ENCODE assay signal across 9 cellular contexts in genomic region chr5:151063590-151063989, GRCh38. TPM values are rescaled to one million over a fixed set of nuclear protein-coding genes. Genes with fewer than 3 reads are reported as not detected.
A peak's percentile ranks its signal among the peaks of the same experiment; 100 is the strongest.
DNase-seq lines count a peak whose midpoint lies in the region; ATAC-seq, FAIRE-seq and TF ChIP-seq lines count a peak whose summit lies in the region.
"Had no signal": no experiment of that assay in that cellular context is flagged by ENCODE, and none has a peak within 500 bp of the region (broad histone marks: within the 10 kb centered on the region; RNA-seq: fewer than 3 reads in every experiment).

No MANE protein-coding gene starts in this region.

- H3K4me3 Mint-ChIP-seq in activated T-helper 17 cell treated with anti-CD3 and anti-CD28 coated beads, Interleukin-2, amount 50 U/mL, for 72 hours, result peak overlapping the region; percentile 88
- peak overlapping the region; percentile 16 for H3K4me3 Mint-ChIP-seq in stimulated activated effector memory CD8-positive, alpha-beta T cell treated with anti-CD3 and anti-CD28 coated beads, Interleukin-12 subunit alpha, Interleukin-12 subunit beta, amount 100 ng/mL, for 72 hours

- peaks cover 52% of the 10 kb centered on the region for H3K9me1 ChIP-seq in IMR-90 (ENCODE audit: insufficient read depth, low read length)

- CTCF ChIA-PET in IMR-90 (lab: Yijun Ruan, JAX), result no interaction called here

- BruUV-seq in IMR-90 (replicated peaks; lab: Mats Ljungman, UMichigan), result no TSS peak

- H3K56ac ChIP-seq in IMR-90 (ENCODE audit: extremely low read depth, insufficient read depth, low read length), result no peak overlapping the region

- no peak overlapping the region for H3K9ac ChIP-seq in IMR-90 (ENCODE audit: low read depth, low read length)

- H4K20me1 ChIP-seq in IMR-90 (ENCODE audit: insufficient read depth, low read length), result peaks cover 41% of the 10 kb centered on the region

- H2BK20ac ChIP-seq in IMR-90 (ENCODE audit: low read depth, low read length), result peak overlapping the region; percentile 86

- no peak for TF ChIP-seq RAD21 in IMR-90 (IDR thresholded peaks at IDR 0.05; ENCODE audit: low read length)

- dilution Hi-C loops in IMR-90 (cut with HindIII; ENCODE audit: low sequenced_read_pairs, unreplicated experiment), result no loop called here

- peak overlapping the region; percentile 16 for H4K5ac ChIP-seq in IMR-90 (ENCODE audit: low read depth, low read length)

- H4K8ac ChIP-seq in IMR-90 (ENCODE audit: low read depth in 2 of 2, low read length in 2 of 2), result peak overlapping the region in 1 of 2 experiments; percentile 82; a peak in 1 of 4 replicates

- 85% methylated on average over 3 of the region's 12 CpGs; no CpG with 5 or more reads in 1 of the 2 experiments for WGBS in IMR-90 (ENCODE audit: extremely low coverage in 2 of 2, insufficient read length in 1 of 2), 2 experiments
- WGBS in right cardiac atrium, result 38% methylated on average over 12 of the region's 12 CpGs

- peak overlapping the region; percentile 64 for H3K4me2 ChIP-seq in IMR-90 (ENCODE audit: low read depth, low read length)

- DNase-seq in IMR-90 (no peak), right cardiac atrium (no peak), HTR-8/SVneo (ENCODE audit: insufficient read length, low spot score) (no peak), nucleus accumbens (lab: John Stamatoyannopoulos, UW) (no peak), superior temporal gyrus (ENCODE audit: extremely low spot score) (no peak), glomerular visceral epithelial cell (ENCODE audit: extremely low spot score) (no peak)
- DNase-seq in stimulated activated effector memory CD8-positive, alpha-beta T cell treated with anti-CD3 and anti-CD28 coated beads, Interleukin-12 subunit alpha, Interleukin-12 subunit beta, amount 100 ng/mL, for 72 hours (ENCODE audit: low spot score in 2 of 2), result no peak
- DNase-seq: NCI-H2227 treated with DMSO at 0.1 percent for 48 hours had no signal

- peaks cover 74% of the 10 kb centered on the region for H3K4me1 Mint-ChIP-seq in activated T-helper 17 cell treated with anti-CD3 and anti-CD28 coated beads, Interleukin-2, amount 50 U/mL, for 72 hours
- peaks cover 89% of the 10 kb centered on the region for H3K4me1 Mint-ChIP-seq in stimulated activated effector memory CD8-positive, alpha-beta T cell treated with anti-CD3 and anti-CD28 coated beads, Interleukin-12 subunit alpha, Interleukin-12 subunit beta, amount 100 ng/mL, for 72 hours

- H3K18ac ChIP-seq in IMR-90 (ENCODE audit: low read depth, low read length), result peak overlapping the region; percentile 65

- no peak for TF ChIP-seq CTCF in IMR-90 (conservative IDR thresholded peaks at IDR 0.05; ENCODE audit: low read depth, low read length)

- peak overlapping the region; percentile 92 for H3K4ac ChIP-seq in IMR-90 (ENCODE audit: low read depth, low read length)

- H3K9me3 ChIP-seq in IMR-90 (ENCODE audit: control insufficient read depth, insufficient read depth, low read length) (no peaks in the 10 kb centered on the region), right cardiac atrium (ENCODE audit: control insufficient read depth, low read length) (no peaks in the 10 kb centered on the region)

- no peak for TF ChIP-seq POLR2A in IMR-90 (IDR thresholded peaks at IDR 0.05; ENCODE audit: low read depth, low read length)

- no peaks in the 10 kb centered on the region for H3K27me3 ChIP-seq in IMR-90 (ENCODE audit: control insufficient read depth, insufficient read depth, low read length)
- no peaks in the 10 kb centered on the region for H3K27me3 ChIP-seq in right cardiac atrium (ENCODE audit: control insufficient read depth, insufficient read depth)

- H3K4me1 ChIP-seq in IMR-90 (ENCODE audit: control insufficient read depth, insufficient read depth, low read length) (peaks cover 36% of the 10 kb centered on the region), right cardiac atrium (ENCODE audit: control insufficient read depth, insufficient read depth, low read length) (peaks cover 45% of the 10 kb centered on the region)

- in situ Hi-C loops in IMR-90 (cut with MboI; ENCODE audit: low sequenced_read_pairs), result no loop called here

- H3K23ac ChIP-seq in IMR-90 (ENCODE audit: low read depth, low read length), result peak overlapping the region; percentile 92

- intact Hi-C loops in IMR-90 (cut with micrococcal nuclease) (no loop called here), right cardiac atrium (cut with DNase I) (no loop called here)

- H2AFZ ChIP-seq in IMR-90 (replicated peaks; ENCODE audit: low read length, poor library complexity), result peak overlapping the region; percentile 9

- H2AK5ac ChIP-seq in IMR-90 (ENCODE audit: low read depth, low read length), result peak overlapping the region; percentile 94

- peaks cover 100% of the 10 kb centered on the region for H3K36me3 Mint-ChIP-seq in activated T-helper 17 cell treated with anti-CD3 and anti-CD28 coated beads, Interleukin-2, amount 50 U/mL, for 72 hours (ENCODE audit: low read depth)
- peaks cover 100% of the 10 kb centered on the region for H3K36me3 Mint-ChIP-seq in stimulated activated effector memory CD8-positive, alpha-beta T cell treated with anti-CD3 and anti-CD28 coated beads, Interleukin-12 subunit alpha, Interleukin-12 subunit beta, amount 100 ng/mL, for 72 hours

- peak overlapping the region; percentile 82 for H3K27ac Mint-ChIP-seq in activated T-helper 17 cell treated with anti-CD3 and anti-CD28 coated beads, Interleukin-2, amount 50 U/mL, for 72 hours
- peak overlapping the region; percentile 38 for H3K27ac Mint-ChIP-seq in stimulated activated effector memory CD8-positive, alpha-beta T cell treated with anti-CD3 and anti-CD28 coated beads, Interleukin-12 subunit alpha, Interleukin-12 subunit beta, amount 100 ng/mL, for 72 hours

- peaks cover 42% of the 10 kb centered on the region for H3K36me3 ChIP-seq in IMR-90 (ENCODE audit: control insufficient read depth, insufficient read depth, low read length)

- FAIRE-seq in HTR-8/SVneo (lab: Jason Lieb, UNC), result no peak

- peak overlapping the region; percentile 64; the same call in 2 of the 3 replicates for H2BK15ac ChIP-seq in IMR-90 (ENCODE audit: low read depth, low read length)

- ATAC-seq in IMR-90 (ENCODE audit: low read depth), result peak; percentile 40
- ATAC-seq in activated T-helper 17 cell treated with anti-CD3 and anti-CD28 coated beads, Interleukin-2, amount 50 U/mL, for 72 hours (replicated peaks), result no peak
- peak; percentile 14 to 28 for ATAC-seq in right cardiac atrium
- no peak for ATAC-seq in stimulated activated effector memory CD8-positive, alpha-beta T cell treated with anti-CD3 and anti-CD28 coated beads, Interleukin-12 subunit alpha, Interleukin-12 subunit beta, amount 100 ng/mL, for 72 hours

- H4K91ac ChIP-seq in IMR-90 (ENCODE audit: insufficient read depth, low read depth, low read length), result peak overlapping the region; percentile 81

- H3K79me1 ChIP-seq in IMR-90 (ENCODE audit: low read depth in 1 of 2, low read length in 2 of 2), result peaks cover 59 to 94% of the 10 kb centered on the region in 2 experiments

- H2BK120ac ChIP-seq in IMR-90 (ENCODE audit: low read depth, low read length), result peak overlapping the region; percentile 92

- H3K27ac ChIP-seq in IMR-90 (ENCODE audit: insufficient read depth, low read length), result peak overlapping the region; percentile 35
- peak overlapping the region; percentile 93 for H3K27ac ChIP-seq in right cardiac atrium (ENCODE audit: low read length)

- peak overlapping the region; percentile 84 for H2BK5ac ChIP-seq in IMR-90 (ENCODE audit: low read depth, low read length, poor library complexity, severe bottlenecking)

- peak overlapping the region; percentile 77 for H2AK9ac ChIP-seq in IMR-90 (replicated peaks; ENCODE audit: low read depth, low read length, poor library complexity)

- H3K4me3 ChIP-seq in IMR-90 (ENCODE audit: insufficient read depth, low read depth, low read length) (no peak overlapping the region), right cardiac atrium (ENCODE audit: low read length) (no peak overlapping the region)

- peak overlapping the region; percentile 78 for H3K14ac ChIP-seq in IMR-90 (replicated peaks; ENCODE audit: low read depth, low read length)

- POLR2A ChIA-PET in IMR-90 (lab: Charles Lee; ENCODE audit: unreplicated experiment), result no interaction called here

- no peaks in the 10 kb centered on the region for H3K27me3 Mint-ChIP-seq in activated T-helper 17 cell treated with anti-CD3 and anti-CD28 coated beads, Interleukin-2, amount 50 U/mL, for 72 hours

- no peaks in the 10 kb centered on the region for H3K9me3 Mint-ChIP-seq in activated T-helper 17 cell treated with anti-CD3 and anti-CD28 coated beads, Interleukin-2, amount 50 U/mL, for 72 hours
- no peaks in the 10 kb centered on the region for H3K9me3 Mint-ChIP-seq in stimulated activated effector memory CD8-positive, alpha-beta T cell treated with anti-CD3 and anti-CD28 coated beads, Interleukin-12 subunit alpha, Interleukin-12 subunit beta, amount 100 ng/mL, for 72 hours

TF ChIP-seq in IMR-90, 13 proteins besides CTCF, POLR2A, EP300 and RAD21 (continues in another document):
- TF ChIP-seq CHD1 (IDR thresholded peaks at IDR 0.05; ENCODE audit: low read depth, low read length) (no peak), SMC3 (IDR thresholded peaks at IDR 0.05; ENCODE audit: low read depth, low read length) (no peak), NFE2L2 (IDR thresholded peaks at IDR 0.05; ENCODE audit: low read depth, low read length) (no peak), ELK1 (IDR thresholded peaks at IDR 0.05; ENCODE audit: borderline replicate concordance, low read depth, low read length) (no peak)

RNA-seq across cellular contexts. Expression of gene TNIP1, which starts 17.2 kb away (rescaled TPM):
- total RNA-seq in IMR-90 (2012; rRNA removed) (88.0 and 92.8 TPM in 2 replicates), right cardiac atrium (10 to 100 TPM; 77.0 to 98.2 (median 86.1) TPM)
- polyA plus RNA-seq in IMR-90 (2012; rRNA removed) (63.8 and 67.1 TPM in 2 replicates), right cardiac atrium (71.5 TPM)
- 62.2 and 66.5 TPM in 2 replicates for polyA plus RNA-seq in IMR-90 (2012; cell fraction: cytosol; rRNA removed)
- polyA plus RNA-seq in IMR-90 (2012; cell fraction: nucleus; rRNA removed; ENCODE audit: low replicate concordance), result 59.0 and 59.6 TPM in 2 replicates
- 100 to 1,000 TPM; 316 to 609 TPM for total RNA-seq in activated T-helper 17 cell treated with anti-CD3 and anti-CD28 coated beads, Interleukin-2, amount 50 U/mL, for 72 hours

RNA-seq across cellular contexts. Expression of gene GPX3, which starts 43.2 kb away (rescaled TPM):
- total RNA-seq in IMR-90 (2012; rRNA removed) (0.28 and 0.36 TPM in 2 replicates), right cardiac atrium (1,000 to 10,000 TPM; 1,359 to 2,012 (median 1,429) TPM)
- polyA plus RNA-seq in IMR-90 (2012; rRNA removed) (1.0 and 1.3 TPM in 2 replicates), right cardiac atrium (1,982 TPM)
- 0.89 and 1.2 TPM in 2 replicates for polyA plus RNA-seq in IMR-90 (2012; cell fraction: cytosol; rRNA removed)
- 0.37 and 0.38 TPM in 2 replicates for polyA plus RNA-seq in IMR-90 (2012; cell fraction: nucleus; rRNA removed; ENCODE audit: low replicate concordance)
- total RNA-seq in activated T-helper 17 cell treated with anti-CD3 and anti-CD28 coated beads, Interleukin-2, amount 50 U/mL, for 72 hours, result not detected

Comparison
In these comparisons a context has a peak if more than half of its experiments do, and no peak if none do; other contexts are left out.
1. ATAC-seq: peak in IMR-90 (single experiment) and right cardiac atrium (2 of 2); none in activated T-helper 17 cell treated with anti-CD3 and anti-CD28 coated beads, Interleukin-2, amount 50 U/mL, for 72 hours (single experiment) and stimulated activated effector memory CD8-positive, alpha-beta T cell treated with anti-CD3 and anti-CD28 coated beads, Interleukin-12 subunit alpha, Interleukin-12 subunit beta, amount 100 ng/mL, for 72 hours (single experiment).
2. RNA of gene GPX3, which starts 43.2 kb away (total RNA-seq): 1,359 to 2,012 TPM in right cardiac atrium; 0.28 to 0.36 TPM in IMR-90 and not detected in activated T-helper 17 cell treated with anti-CD3 and anti-CD28 coated beads, Interleukin-2, amount 50 U/mL, for 72 hours; every median in the first group is over 1,000 times any median in the second.